Comparison of ENCODE assay signal across 30 cellular contexts in the genomic region with DNA sequence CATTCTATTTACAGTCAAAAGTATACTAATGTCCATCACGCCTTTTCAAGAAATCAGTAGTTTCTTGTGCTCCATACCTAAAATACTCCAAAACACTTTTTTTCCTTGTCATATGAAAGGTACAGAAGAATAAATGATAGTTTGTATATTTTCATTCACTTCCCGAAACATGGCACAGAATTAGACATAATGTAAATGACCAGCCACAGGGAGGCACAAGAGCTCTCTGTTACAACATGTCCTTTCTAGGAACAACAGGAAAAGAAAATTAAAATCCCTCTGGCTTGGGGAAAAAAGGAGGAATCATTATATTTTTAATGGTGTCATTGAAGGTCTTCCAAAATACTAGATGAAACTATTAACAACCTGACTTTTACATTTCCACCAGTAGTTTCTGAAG.
DNase-seq lines count a peak whose midpoint lies in the region; ATAC-seq and TF ChIP-seq lines count a peak whose summit lies in the region.
"Had no signal": no experiment of that assay in that cellular context is flagged by ENCODE, and none has a peak within 500 bp of the region (broad histone marks: within the 10 kb centered on the region; RNA-seq: fewer than 3 reads in every experiment).

No MANE protein-coding gene starts in this region.

- peak; percentile 12; the same call in 1 of the 2 replicates for TF ChIP-seq CTCF in LNCAP (IDR thresholded peaks at IDR 0.05)
- peak; percentile 27 for TF ChIP-seq CTCF in neural cell (IDR thresholded peaks at IDR 0.05; ENCODE audit: poor library complexity, severe bottlenecking)

- no peaks in the 10 kb centered on the region for H3K9me2 ChIP-seq in neural cell (ENCODE audit: insufficient read depth, low read length)

- no peaks in the 10 kb centered on the region for H3K9me3 ChIP-seq in neural cell (ENCODE audit: low read length)
- H3K9me3 ChIP-seq: body of pancreas had no signal

- no peaks in the 10 kb centered on the region for H3K27me3 ChIP-seq in neural cell (ENCODE audit: insufficient read depth, low read depth, low read length)
- H3K27me3 ChIP-seq: body of pancreas, stomach, tibial artery had no signal

- H3K36me3 ChIP-seq in neural cell (ENCODE audit: insufficient read depth, low read length), result no peaks in the 10 kb centered on the region
- H3K36me3 ChIP-seq: stomach, tibial artery had no signal

- H3K4me2 ChIP-seq in neural cell (ENCODE audit: low read length), result no peak overlapping the region
- H3K4me2 ChIP-seq: PC-9 had no signal

- intact Hi-C loops in left ventricle myocardium superior (cut with micrococcal nuclease), result no loop called here

- H3K4me3 ChIP-seq in neural cell (ENCODE audit: low read length), result no peak overlapping the region
- H3K4me3 ChIP-seq: body of pancreas, GM12878, PC-9, stomach, tibial artery had no signal

- no peak for ATAC-seq in left ventricle myocardium superior
- ATAC-seq: body of pancreas, esophagus mucosa, GM12878, left lobe of liver, right cardiac atrium had no signal

- H2AFZ ChIP-seq in neural cell (ENCODE audit: low read depth, low read length), result no peak overlapping the region
- H2AFZ ChIP-seq: PC-9 had no signal

- H3K9ac ChIP-seq in neural cell (ENCODE audit: low read length), result no peak overlapping the region
- H3K9ac ChIP-seq: parathyroid adenoma had no signal

- peak; percentile 11 for TF ChIP-seq RAD21 in neural cell (conservative IDR thresholded peaks at IDR 0.05)

- DNase-seq in DMS114 treated with DMSO at 0.1 percent for 48 hours (lab: John Stamatoyannopoulos, UW; ENCODE audit: unreplicated experiment), result peak; percentile 18
- peak; percentile 25 for DNase-seq in RKO (ENCODE audit: low spot score)
- DNase-seq in activated CD4-positive, alpha-beta T cell treated with anti-CD3 and anti-CD28 coated beads, Interleukin-2, amount 50 U/mL, for 48 hours, result no peak
- DNase-seq in left ventricle myocardium superior, result no peak
- no peak for DNase-seq in NCI-H2029 treated with DMSO at 0.1 percent for 48 hours (lab: John Stamatoyannopoulos, UW)
- DNase-seq: activated CD4-positive, alpha-beta T cell treated with anti-CD3 and anti-CD28 coated beads for 4 hours; activated naive CD4-positive, alpha-beta T cell treated with anti-CD3 and anti-CD28 coated beads, Interleukin-2, amount 50 U/mL, for 16 hours; body of pancreas; C1 segment of cervical spinal cord; dermis blood vessel endothelial cell; EL; glutamatergic neuron; H7; KG1; mesendoderm; MV-4-11; NCI-H146; NCI-H510A treated with DMSO at 0.1 percent for 48 hours; PC-9; right cardiac atrium; Right ventricle myocardium superior; stomach; tibial artery had no signal

- no peaks in the 10 kb centered on the region for H4K20me1 ChIP-seq in neural cell (ENCODE audit: insufficient read depth)

- TF ChIP-seq EP300 in neural cell (conservative IDR thresholded peaks at IDR 0.05; ENCODE audit: poor library complexity, severe bottlenecking), result no peak

- H3F3A ChIP-seq in neural cell (ENCODE audit: insufficient read depth, low read length, poor library complexity, severe bottlenecking), result no peaks in the 10 kb centered on the region

- H3K79me2 ChIP-seq in neural cell (replicated peaks; ENCODE audit: insufficient read depth, low read length), result no peaks in the 10 kb centered on the region
- H3K79me2 ChIP-seq: parathyroid adenoma had no signal

- H3K27ac ChIP-seq in neural cell (ENCODE audit: low read length), result no peak overlapping the region
- H3K27ac ChIP-seq: body of pancreas, HL-60, parathyroid adenoma, PC-9, stomach, tibial artery had no signal

TF ChIP-seq in neural cell, 6 proteins besides CTCF, POLR2A, EP300 and RAD21:
- TF ChIP-seq POLR2AphosphoS5 (IDR thresholded peaks at IDR 0.05) (no peak), TAF1 (IDR thresholded peaks at IDR 0.05; ENCODE audit: low read depth) (no peak)

Comparison
In these comparisons a context has a peak if more than half of its experiments do, and no peak if none do; other contexts are left out.
1. DNase-seq: peak in DMS114 treated with DMSO at 0.1 percent for 48 hours (single experiment) and RKO (single experiment); none in activated CD4-positive, alpha-beta T cell treated with anti-CD3 and anti-CD28 coated beads, Interleukin-2, amount 50 U/mL, for 48 hours (0 of 2), left ventricle myocardium superior (single experiment) and NCI-H2029 treated with DMSO at 0.1 percent for 48 hours (single experiment).